Comparison of ENCODE assay signal across 21 cellular contexts in the genomic region with DNA sequence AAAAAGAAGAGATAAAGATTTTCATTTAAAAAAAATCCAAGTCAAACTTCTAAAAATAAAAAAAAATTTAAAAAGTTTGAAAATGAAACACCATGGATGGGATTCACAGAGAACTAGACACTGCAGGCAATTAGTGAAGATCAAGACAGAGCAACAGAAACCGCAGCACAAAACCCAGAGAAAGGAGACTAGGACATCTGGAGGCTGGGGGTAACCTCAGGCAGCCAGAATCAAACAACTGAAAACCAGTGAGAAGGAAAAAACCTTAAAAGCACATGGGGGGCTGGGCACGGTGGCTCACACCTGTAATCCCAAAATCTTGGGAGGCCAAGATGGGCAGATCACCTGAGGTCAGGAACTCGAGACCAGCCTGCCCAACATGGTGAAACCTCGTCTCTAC. TPM values are rescaled to one million over a fixed set of nuclear protein-coding genes. Genes with fewer than 3 reads are reported as not detected.
"Had no signal": no experiment of that assay in that cellular context is flagged by ENCODE, and none has a peak within 500 bp of the region (broad histone marks: within the 10 kb centered on the region; RNA-seq: fewer than 3 reads in every experiment).

No MANE protein-coding gene starts in this region.

- H3K4me3 Mint-ChIP-seq: activated naive CD4-positive, alpha-beta T cell treated with anti-CD3 and anti-CD28 coated beads, Interleukin-2, amount 10 ng/mL, durations not matched to agents 7 days and 5 days; neural crest cell had no signal

- H3K27me3 Mint-ChIP-seq: activated naive CD4-positive, alpha-beta T cell treated with anti-CD3 and anti-CD28 coated beads, Interleukin-2, amount 10 ng/mL, durations not matched to agents 7 days and 5 days had no signal

- H3K4me3 ChIP-seq: body of pancreas, colonic mucosa, esophagus squamous epithelium, left lung, thyroid gland had no signal

- H3K4me1 Mint-ChIP-seq: neural crest cell had no signal

- H3K27me3 ChIP-seq: body of pancreas, colonic mucosa, esophagus squamous epithelium, left lung, thyroid gland had no signal

- H3K27ac ChIP-seq: esophagus squamous epithelium, left lung, thyroid gland had no signal

- DNase-seq: activated CD4-positive, alpha-beta T cell treated with anti-CD3 and anti-CD28 coated beads for 4 hours; activated CD8-positive, alpha-beta memory T cell treated with anti-CD3 and anti-CD28 coated beads for 24 hours; activated naive CD4-positive, alpha-beta T cell treated with anti-CD3 and anti-CD28 coated beads, Interleukin-2, amount 10 ng/mL, durations not matched to agents 7 days and 5 days; amygdala; body of pancreas; caudate nucleus; colonic mucosa; esophagus squamous epithelium; hippocampal formation; left lung; mammary epithelial cell; T-helper 9 cell; thyroid gland had no signal

- H3K27ac Mint-ChIP-seq: activated T-helper 2 cell treated with anti-CD3 and anti-CD28 coated beads, Interferon-gamma antibody, Interleukin-2, Interleukin-4, amounts not matched to agents 10 μg/mL and 5 μg/mL and 100 μg/mL, durations not matched to agents 14 hours and 24 hours and 36 hours had no signal

- H3K4me1 ChIP-seq: left lung had no signal

- H3K9me3 Mint-ChIP-seq: activated naive CD4-positive, alpha-beta T cell treated with anti-CD3 and anti-CD28 coated beads, Interleukin-2, amount 10 ng/mL, durations not matched to agents 7 days and 5 days; activated T-helper 2 cell treated with anti-CD3 and anti-CD28 coated beads, Interferon-gamma antibody, Interleukin-2, Interleukin-4, amounts not matched to agents 10 μg/mL and 5 μg/mL and 100 μg/mL, durations not matched to agents 14 hours and 24 hours and 36 hours; neural crest cell had no signal

- ATAC-seq: body of pancreas, left lung, sciatic nerve had no signal

- H3K9me3 ChIP-seq: body of pancreas, colonic mucosa, esophagus squamous epithelium, left lung, thyroid gland had no signal

RNA-seq across cellular contexts. Expression of a gene that starts 30.6 kb away (rescaled TPM):
- total RNA-seq: activated T-helper 2 cell treated with anti-CD3 and anti-CD28 coated beads, Interferon-gamma antibody, Interleukin-2, Interleukin-4, amounts not matched to agents 10 μg/mL and 5 μg/mL and 100 μg/mL, durations not matched to agents 14 hours and 24 hours and 36 hours; body of pancreas; colonic mucosa; esophagus squamous epithelium; fibroblast of villous mesenchyme; glomerular endothelial cell; left lung; mammary epithelial cell; neural crest cell; osteocyte; sciatic nerve; thyroid gland; urinary bladder had no signal
- polyA plus RNA-seq: keratinocyte, mammary epithelial cell, urinary bladder had no signal
